28 cellular contexts compared by ENCODE assay signal in the genomic region with DNA sequence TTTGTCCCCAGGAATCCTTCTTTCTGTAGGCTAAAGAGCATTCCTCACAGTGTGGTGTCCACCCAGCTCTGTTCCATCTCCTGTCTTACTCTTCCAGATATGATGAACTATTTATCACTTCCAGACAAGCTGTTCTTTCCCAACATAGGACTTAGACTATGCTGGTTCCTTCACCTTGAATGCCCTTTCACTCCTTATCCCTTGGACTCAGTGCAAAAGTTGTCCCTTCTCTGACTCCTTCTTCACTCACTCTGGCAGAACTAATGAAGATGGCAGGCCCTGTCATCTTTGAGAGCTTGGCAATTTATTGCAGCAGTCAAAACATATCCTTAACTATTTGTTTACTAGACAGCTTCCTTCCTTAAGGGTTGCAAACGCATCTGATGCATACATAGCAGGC.
"Had no signal": no experiment of that assay in that cellular context is flagged by ENCODE, and none has a peak within 500 bp of the region (broad histone marks: within the 10 kb centered on the region; RNA-seq: fewer than 3 reads in every experiment).

No MANE protein-coding gene starts in this region.

- H3K4me3 ChIP-seq: body of pancreas, esophagus muscularis mucosa, gastrocnemius medialis, heart left ventricle had no signal

- H3K9me3 Mint-ChIP-seq: activated CD4-positive, alpha-beta memory T cell treated with anti-CD3 and anti-CD28 coated beads, Interleukin-2, amount 10 ng/mL, durations not matched to agents 7 days and 5 days; activated CD4-positive, alpha-beta T cell treated with anti-CD3 and anti-CD28 coated beads, Interleukin-2, amount 10 ng/mL, durations not matched to agents 7 days and 5 days; activated T-cell treated with anti-CD3 and anti-CD28 coated beads, Interleukin-2, amount 50 U/mL, for 24 hours; activated T-cell treated with anti-CD3 and anti-CD28 coated beads, Interleukin-2, amount 50 U/mL, for 72 hours; effector memory CD8-positive, alpha-beta T cell had no signal

- H3K27me3 ChIP-seq: body of pancreas, esophagus muscularis mucosa, gastrocnemius medialis had no signal

- H3K27ac Mint-ChIP-seq: activated CD4-positive, alpha-beta memory T cell treated with anti-CD3 and anti-CD28 coated beads, Interleukin-2, amount 10 ng/mL, durations not matched to agents 7 days and 5 days; activated CD4-positive, alpha-beta T cell treated with anti-CD3 and anti-CD28 coated beads, Interleukin-2, amount 10 ng/mL, durations not matched to agents 7 days and 5 days; activated naive CD8-positive, alpha-beta T cell; activated T-cell treated with anti-CD3 and anti-CD28 coated beads, Interleukin-2, amount 50 U/mL, for 24 hours; activated T-cell treated with anti-CD3 and anti-CD28 coated beads, Interleukin-2, amount 50 U/mL, for 72 hours; effector memory CD8-positive, alpha-beta T cell had no signal

- FAIRE-seq: colon had no signal

- H3K27ac ChIP-seq: body of pancreas, esophagus muscularis mucosa, foreskin keratinocyte, gastrocnemius medialis, heart left ventricle had no signal

- H3K4me1 ChIP-seq: foreskin keratinocyte had no signal

- H3K36me3 Mint-ChIP-seq: activated naive CD8-positive, alpha-beta T cell had no signal

- H3K4me3 Mint-ChIP-seq: activated CD4-positive, alpha-beta memory T cell treated with anti-CD3 and anti-CD28 coated beads, Interleukin-2, amount 10 ng/mL, durations not matched to agents 7 days and 5 days; activated CD4-positive, alpha-beta T cell treated with anti-CD3 and anti-CD28 coated beads, Interleukin-2, amount 10 ng/mL, durations not matched to agents 7 days and 5 days; activated naive CD8-positive, alpha-beta T cell; activated T-cell treated with anti-CD3 and anti-CD28 coated beads, Interleukin-2, amount 50 U/mL, for 24 hours; activated T-cell treated with anti-CD3 and anti-CD28 coated beads, Interleukin-2, amount 50 U/mL, for 72 hours; effector memory CD8-positive, alpha-beta T cell had no signal

- ATAC-seq: activated T-cell treated with anti-CD3 and anti-CD28 coated beads, Interleukin-2, amount 50 U/mL, for 72 hours; body of pancreas; effector memory CD8-positive, alpha-beta T cell; foreskin keratinocyte; gastrocnemius medialis; heart left ventricle had no signal

- H3K9me3 ChIP-seq: body of pancreas, esophagus muscularis mucosa, gastrocnemius medialis, heart left ventricle had no signal

- H3K36me3 ChIP-seq: esophagus muscularis mucosa, gastrocnemius medialis, heart left ventricle had no signal

- DNase-seq: activated CD4-positive, alpha-beta memory T cell treated with anti-CD3 and anti-CD28 coated beads, Interleukin-2, amount 10 ng/mL, durations not matched to agents 7 days and 5 days; activated CD4-positive, alpha-beta T cell treated with anti-CD3 and anti-CD28 coated beads for 1 hour; activated CD4-positive, alpha-beta T cell treated with anti-CD3 and anti-CD28 coated beads for 4 hours; activated CD4-positive, alpha-beta T cell treated with anti-CD3 and anti-CD28 coated beads, Interleukin-2, amount 10 ng/mL, durations not matched to agents 7 days and 5 days; activated CD4-positive, alpha-beta T cell treated with anti-CD3 and anti-CD28 coated beads, Interleukin-2, amount 50 U/mL, for 4 hours; activated CD8-positive, alpha-beta memory T cell treated with anti-CD3 and anti-CD28 coated beads, Interleukin-2, amount 50 U/mL, for 48 hours; activated gamma-delta T cell; activated naive CD4-positive, alpha-beta T cell; activated naive CD4-positive, alpha-beta T cell treated with anti-CD3 and anti-CD28 coated beads, Interleukin-2, amount 50 U/mL, for 16 hours; activated T-cell treated with anti-CD3 and anti-CD28 coated beads for 4 hours; activated T-cell treated with anti-CD3 and anti-CD28 coated beads, Interleukin-2, amount 50 U/mL, for 24 hours; activated T-cell treated with anti-CD3 and anti-CD28 coated beads, Interleukin-2, amount 50 U/mL, for 72 hours; amniotic stem cell; body of pancreas; caudate nucleus; cortex of kidney; dermis blood vessel endothelial cell; effector CD4-positive, alpha-beta T cell; effector memory CD8-positive, alpha-beta T cell; erythroblast; foreskin keratinocyte; gastrocnemius medialis; glutamatergic neuron; heart left ventricle; T-helper 2 cell had no signal

- H3K27me3 Mint-ChIP-seq: activated CD4-positive, alpha-beta memory T cell treated with anti-CD3 and anti-CD28 coated beads, Interleukin-2, amount 10 ng/mL, durations not matched to agents 7 days and 5 days had no signal
